ENCODE assay signal across 5 cellular contexts in the genomic region with DNA sequence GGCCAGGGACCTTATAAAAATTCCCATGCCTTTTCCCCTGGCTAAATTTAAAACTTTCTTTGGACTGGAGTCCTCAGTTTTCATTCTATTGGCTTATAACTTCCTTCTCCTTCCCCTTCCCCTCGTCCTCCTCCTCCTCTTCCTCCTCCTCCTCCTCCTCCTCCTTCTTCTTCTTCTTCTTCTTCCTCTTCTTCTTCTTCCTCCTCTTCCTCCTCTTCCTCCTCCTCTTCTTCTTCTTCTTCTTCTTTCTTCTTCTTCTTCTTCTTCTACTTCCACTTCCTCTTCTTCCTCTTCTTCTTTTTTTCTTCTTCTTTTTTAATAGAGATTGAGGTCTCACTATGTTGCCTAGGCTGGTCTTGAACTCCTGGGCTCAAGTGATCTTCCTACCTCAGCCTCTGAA. TPM values are rescaled to one million over a fixed set of nuclear protein-coding genes. Genes with fewer than 3 reads are reported as not detected.
"Had no signal": no experiment of that assay in that cellular context is flagged by ENCODE, and none has a peak within 500 bp of the region (broad histone marks: within the 10 kb centered on the region; RNA-seq: fewer than 3 reads in every experiment).

No MANE protein-coding gene starts in this region.

RNA-seq across cellular contexts. Expression of a gene that starts 4.7 kb away (rescaled TPM):
- polyA plus RNA-seq: endothelial cell of umbilical vein, fibroblast of lung, foreskin keratinocyte, hepatocyte, immature natural killer cell had no signal
